Comparison of ENCODE assay signal across 8 cellular contexts in genomic region chr2:231687133-231687852, GRCh38. TPM values are rescaled to one million over a fixed set of nuclear protein-coding genes. Genes with fewer than 3 reads are reported as not detected.
DNase-seq lines count a peak whose midpoint lies in the region; ATAC-seq and TF ChIP-seq lines count a peak whose summit lies in the region.

No MANE protein-coding gene starts in this region.

- ATAC-seq in GM18505 (IDR thresholded peaks at IDR 0.05; ENCODE audit: unreplicated experiment), result peak; percentile 79
- peak; percentile 77 for ATAC-seq in HG03442 (IDR thresholded peaks at IDR 0.05; ENCODE audit: unreplicated experiment)
- ATAC-seq in GM18858 (IDR thresholded peaks at IDR 0.05; ENCODE audit: unreplicated experiment), result no peak

- H3K27me3 ChIP-seq in A673 (replicated peaks; ENCODE audit: insufficient read depth, low read depth, low read length, poor library complexity) (no peaks in the 10 kb centered on the region), cardiac muscle cell (no peaks in the 10 kb centered on the region)

- CTCF ChIA-PET in A673 (lab: Charles Lee), result interaction anchor here (1.0 kb wide), 1 partner anchor 10 kb away, joined by 16 read pairs; no protein-coding TSS in a partner anchor
- CTCF ChIA-PET in RWPE1 (lab: Yijun Ruan, JAX), result interaction anchor here (0.6 to 3.6 kb wide), 5 partner anchors 13 to 1258 kb away, joined by 3 to 29 read pairs (median 4); no protein-coding TSS in a partner anchor

- peak; percentile 31 for TF ChIP-seq POLR2A in GM18505 (IDR thresholded peaks at IDR 0.05; ENCODE audit: borderline replicate concordance, extremely low read depth, insufficient read depth, insufficient read length)

- POLR2A ChIA-PET in A673 (lab: Charles Lee; ENCODE audit: low non-redundant PET) (no interaction called here), RWPE1 (lab: Yijun Ruan, JAX; ENCODE audit: low non-redundant PET) (no interaction called here)

- H3K4me1 ChIP-seq in A673 (ENCODE audit: insufficient read depth, low read length, poor library complexity, severe bottlenecking) (no peaks in the 10 kb centered on the region), cardiac muscle cell (ENCODE audit: low read depth) (peaks cover 2% of the 10 kb centered on the region)

- H3K4me3 ChIP-seq in A673 (ENCODE audit: low read depth, low read length, poor library complexity, severe bottlenecking) (no peak overlapping the region), cardiac muscle cell (peak overlapping the region; percentile 16)

- TF ChIP-seq CTCF in A673 (conservative IDR thresholded peaks at IDR 0.05; ENCODE audit: low read depth, low read length) (peak; percentile 55), RWPE1 (conservative IDR thresholded peaks at IDR 0.05; ENCODE audit: low read depth) (peak; percentile 64), cardiac muscle cell (IDR thresholded peaks at IDR 0.05; ENCODE audit: low read depth, low read length) (peak; percentile 64)

- BruUV-seq in A673 (replicated peaks; lab: Mats Ljungman, UMichigan), result no TSS peak

- H3K9me3 ChIP-seq in A673 (ENCODE audit: low read depth, low read length, poor library complexity, severe bottlenecking) (no peaks in the 10 kb centered on the region), cardiac muscle cell (ENCODE audit: low read depth) (no peaks in the 10 kb centered on the region)

- DNase-seq in A673 (ENCODE audit: low spot score), result peak; percentile 44
- peak; percentile 38 for DNase-seq in RWPE1 (ENCODE audit: low spot score)
- DNase-seq in activated effector memory CD4-positive, alpha-beta T cell treated with anti-CD3 and anti-CD28 coated beads, Interleukin-2, amount 50 U/mL, for 16 hours, result peak; percentile 86
- DNase-seq in cardiac muscle cell (ENCODE audit: low read depth in 1 of 2, low spot score in 1 of 2), result peak; percentile 64 to 84
- DNase-seq in renal cortical epithelial cell (ENCODE audit: low read depth), result peak; percentile 27

- intact Hi-C loops in A673 (cut with micrococcal nuclease; ENCODE audit: unreplicated experiment), result no loop called here

- no peak overlapping the region for H3K27ac ChIP-seq in A673 (ENCODE audit: low read depth, low read length, poor library complexity, severe bottlenecking)
- H3K27ac ChIP-seq in RWPE1, result peak overlapping the region; percentile 45
- H3K27ac ChIP-seq in cardiac muscle cell, result peak overlapping the region; percentile 21

- H3K36me3 ChIP-seq in A673 (ENCODE audit: insufficient read depth, low read length, poor library complexity, severe bottlenecking), result no peaks in the 10 kb centered on the region
- H3K36me3 ChIP-seq in cardiac muscle cell, result no peaks in the 10 kb centered on the region

RNA-seq across cellular contexts. Expression of gene PTMA, which starts 21.0 kb away (rescaled TPM):
- 1,708 and 1,722 TPM in 2 replicates for total RNA-seq in A673 (2021)
- total RNA-seq in cardiac muscle cell, result 638 and 737 TPM in 2 replicates
- 750 and 774 TPM in 2 replicates for polyA plus RNA-seq in cardiac muscle cell
- 594 and 977 TPM in 2 replicates for total RNA-seq in renal cortical epithelial cell

Comparison
In these comparisons a context has a peak if more than half of its experiments do, and no peak if none do; other contexts are left out.
1. DNase-seq: peak in every context shown above with its lines; median percentile 86 in activated effector memory CD4-positive, alpha-beta T cell treated with anti-CD3 and anti-CD28 coated beads, Interleukin-2, amount 50 U/mL, for 16 hours; 74 in cardiac muscle cell; 44 in A673; 38 in RWPE1; 27 in renal cortical epithelial cell.